Comparison of ENCODE assay signal across 19 cellular contexts in the genomic region with DNA sequence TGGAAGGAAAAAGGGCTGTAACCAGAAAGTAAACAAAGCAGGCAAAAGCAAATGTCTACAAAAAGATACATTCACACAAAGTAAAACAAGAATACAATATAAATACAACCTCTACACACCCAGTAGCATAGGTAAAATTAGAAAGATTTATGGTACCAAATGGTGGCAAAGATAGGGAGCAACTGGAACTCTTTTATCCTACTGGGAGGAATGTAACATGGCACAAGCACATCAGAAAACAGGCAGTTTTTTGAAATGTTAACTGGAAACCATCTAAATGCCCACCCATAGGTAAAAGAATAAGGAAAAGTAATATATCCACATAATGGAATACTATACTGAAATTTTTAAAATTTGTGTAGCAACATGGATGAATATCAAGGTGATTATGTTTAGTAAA. TPM values are rescaled to one million over a fixed set of nuclear protein-coding genes. Genes with fewer than 3 reads are reported as not detected.
DNase-seq lines count a peak whose midpoint lies in the region; ATAC-seq, FAIRE-seq and TF ChIP-seq lines count a peak whose summit lies in the region.
"Had no signal": no experiment of that assay in that cellular context is flagged by ENCODE, and none has a peak within 500 bp of the region (broad histone marks: within the 10 kb centered on the region; RNA-seq: fewer than 3 reads in every experiment).

No MANE protein-coding gene starts in this region.

- H3K4me3 ChIP-seq in HepG2 (replicated peaks in 1 of 3; ENCODE audit: insufficient read depth in 1 of 3, low read depth in 2 of 3, low read length in 3 of 3) (no peak overlapping the region), right lobe of liver (no peak overlapping the region)
- H3K4me3 ChIP-seq: BLaER1 treated with 17β-estradiol and CSF1 and Interleukin-3, amounts not matched to agents 10 nM and 100 nM had no signal

- H3K36me3 Mint-ChIP-seq in endothelial cell (ENCODE audit: low read depth, unreplicated experiment) = no peaks in the 10 kb centered on the region

- no peak for ATAC-seq in HepG2
- ATAC-seq in right lobe of liver = no peak
- ATAC-seq in foreskin keratinocyte = no peak

- no peak for DNase-seq in HepG2 (ENCODE audit: low spot score)
- DNase-seq in right lobe of liver = no peak
- no peak for DNase-seq in endothelial cell (ENCODE audit: low spot score)
- no peak for DNase-seq in foreskin keratinocyte
- no peak for DNase-seq in HuH-7.5 (ENCODE audit: low spot score)
- DNase-seq in hepatic stellate cell (ENCODE audit: low spot score) = no peak
- DNase-seq in urothelium cell line (ENCODE audit: low spot score) = no peak
- no peak for DNase-seq in activated CD8-positive, alpha-beta memory T cell treated with anti-CD3 and anti-CD28 coated beads for 24 hours
- DNase-seq: DMS 273 treated with DMSO at 0.1 percent for 48 hours; H7; NCI-H187 treated with DMSO at 0.1 percent for 48 hours; NK-92 treated with Interleukin-12 subunit alpha and Interleukin-12 subunit beta, amount 100 ng/mL, for 24 hours; SHP77 treated with DMSO at 0.1 percent for 48 hours had no signal

- H3K27ac ChIP-seq in HepG2 (ENCODE audit: extremely low read length, insufficient read depth, low read length) (no peak overlapping the region), right lobe of liver (no peak overlapping the region), foreskin keratinocyte (no peak overlapping the region)
- H3K27ac ChIP-seq: BLaER1 treated with 17β-estradiol and CSF1 and Interleukin-3, amounts not matched to agents 10 nM and 100 nM; HL-60 had no signal

- H3K4me1 Mint-ChIP-seq in endothelial cell (ENCODE audit: unreplicated experiment) = no peaks in the 10 kb centered on the region

- intact Hi-C loops in HepG2 (cut with micrococcal nuclease; ENCODE audit: unreplicated experiment) (no loop called here), right lobe of liver (cut with DNase I) (no loop called here)

- H3K9me3 Mint-ChIP-seq in endothelial cell (ENCODE audit: unreplicated experiment) = no peaks in the 10 kb centered on the region

- in situ Hi-C loops in HepG2 (cut with HindIII; ENCODE audit: extremely low pct_ligation_motif_present, low pct_unique_long_range_greater_than_20kb) = no loop called here

- H4K20me1 ChIP-seq in HepG2 (ENCODE audit: insufficient read depth, low read length) = no peaks in the 10 kb centered on the region
- H4K20me1 ChIP-seq: BLaER1 treated with 17β-estradiol and CSF1 and Interleukin-3, amounts not matched to agents 10 nM and 100 nM had no signal

- TF ChIP-seq RAD21 in HepG2 (CRISPR knock-in tag; IDR thresholded peaks at IDR 0.05) = no peak

- no peak overlapping the region for H3K9ac ChIP-seq in HepG2 (ENCODE audit: insufficient read depth, low read depth, low read length)
- H3K9ac ChIP-seq: BLaER1 treated with 17β-estradiol and CSF1 and Interleukin-3, amounts not matched to agents 10 nM and 100 nM had no signal

- no peaks in the 10 kb centered on the region for H3K27me3 Mint-ChIP-seq in endothelial cell (ENCODE audit: unreplicated experiment)

- no peaks in the 10 kb centered on the region for H3K9me3 ChIP-seq in HepG2 (ENCODE audit: low read length)
- no peaks in the 10 kb centered on the region for H3K9me3 ChIP-seq in right lobe of liver
- H3K9me3 ChIP-seq: BLaER1 treated with 17β-estradiol and CSF1 and Interleukin-3, amounts not matched to agents 10 nM and 100 nM had no signal

- TF ChIP-seq EP300 in HepG2 (IDR thresholded peaks at IDR 0.05; ENCODE audit: low read depth in 2 of 2, low read length in 2 of 2) = no peak
- TF ChIP-seq EP300 in HepG2 (CRISPR knock-in tag; IDR thresholded peaks at IDR 0.05; ENCODE audit: borderline replicate concordance) = no peak

- H3K4me1 ChIP-seq in HepG2 (ENCODE audit: insufficient read depth, low read length) (no peaks in the 10 kb centered on the region), right lobe of liver (no peaks in the 10 kb centered on the region), foreskin keratinocyte (no peaks in the 10 kb centered on the region)
- H3K4me1 ChIP-seq: BLaER1 treated with 17β-estradiol and CSF1 and Interleukin-3, amounts not matched to agents 10 nM and 100 nM had no signal

- H3K4me3 Mint-ChIP-seq in endothelial cell (ENCODE audit: unreplicated experiment) = no peak overlapping the region

- no peaks in the 10 kb centered on the region for H3K36me3 ChIP-seq in HepG2 (replicated peaks in 1 of 2; ENCODE audit: control insufficient read depth in 1 of 2, insufficient read depth in 2 of 2, low read length in 2 of 2)
- H3K36me3 ChIP-seq in right lobe of liver = no peaks in the 10 kb centered on the region
- H3K36me3 ChIP-seq: BLaER1 treated with 17β-estradiol and CSF1 and Interleukin-3, amounts not matched to agents 10 nM and 100 nM had no signal

- POLR2A ChIA-PET in HepG2 (lab: Yijun Ruan, JAX) = no interaction called here

- TF ChIP-seq POLR2A in HepG2 (IDR thresholded peaks at IDR 0.05; ENCODE audit: insufficient read depth in 1 of 2, low read depth in 2 of 2, low read length in 2 of 2) = no peak
- TF ChIP-seq POLR2A in right lobe of liver (IDR thresholded peaks at IDR 0.05) = no peak

- no peaks in the 10 kb centered on the region for H3K27me3 ChIP-seq in HepG2 (ENCODE audit: control insufficient read depth in 1 of 2, insufficient read depth in 2 of 2, low read length in 2 of 2)
- H3K27me3 ChIP-seq in right lobe of liver = no peaks in the 10 kb centered on the region
- peaks cover 9% of the 10 kb centered on the region for H3K27me3 ChIP-seq in foreskin keratinocyte
- H3K27me3 ChIP-seq: BLaER1 treated with 17β-estradiol and CSF1 and Interleukin-3, amounts not matched to agents 10 nM and 100 nM had no signal

- H2AFZ ChIP-seq in HepG2 (ENCODE audit: low read length) = no peak overlapping the region

- FAIRE-seq in HepG2 (lab: Jason Lieb, UNC) (no peak), urothelium cell line (lab: Jason Lieb, UNC) (no peak)
- FAIRE-seq: GM12892, HTR-8/SVneo had no signal

- H3K27ac Mint-ChIP-seq in endothelial cell (ENCODE audit: unreplicated experiment) = no peak overlapping the region

- CTCF ChIA-PET in HepG2 (lab: Yijun Ruan, JAX; ENCODE audit: low intra/inter-chr PET ratio, low total read pairs) = no interaction called here

- BruUV-seq in HepG2 (replicated peaks; lab: Mats Ljungman, UMichigan) = no TSS peak

- no peak overlapping the region for H3K4me2 ChIP-seq in HepG2 (ENCODE audit: low read depth, low read length)
- H3K4me2 ChIP-seq: BLaER1 treated with 17β-estradiol and CSF1 and Interleukin-3, amounts not matched to agents 10 nM and 100 nM had no signal

- TF ChIP-seq CTCF in HepG2 (CRISPR knock-in tag; IDR thresholded peaks at IDR 0.05) (no peak), right lobe of liver (IDR thresholded peaks at IDR 0.05) (no peak), endothelial cell (IDR thresholded peaks at IDR 0.05; ENCODE audit: unreplicated experiment) (peak; percentile 31), foreskin keratinocyte (conservative IDR thresholded peaks at IDR 0.05) (peak; percentile 28)

- H3K79me2 ChIP-seq in HepG2 (ENCODE audit: insufficient read depth, low read length) = no peaks in the 10 kb centered on the region

TF ChIP-seq in HepG2, 621 proteins besides CTCF, POLR2A, EP300 and RAD21:
- peak; percentile 25 for TF ChIP-seq TEAD3 (CRISPR knock-in tag; optimal IDR thresholded peaks at IDR 0.05; ENCODE audit: borderline replicate concordance)
- no peak for TF ChIP-seq STAG1 (CRISPR knock-in tag; IDR thresholded peaks at IDR 0.05)

RNA-seq across cellular contexts. Expression of a gene that starts 8.7 kb away (rescaled TPM):
- total RNA-seq in HepG2 (2016; rRNA removed; fragmentation: Illumina TruSeq; extraction: Trizol) (not detected in 2 replicates), right lobe of liver (not detected), endothelial cell (ENCODE audit: unreplicated experiment) (not detected), foreskin keratinocyte (not detected in 2 replicates)
- not detected in 2 replicates for total RNA-seq in HepG2 (2016; cell fraction: cytosol; rRNA removed; fragmentation: Illumina TruSeq; extraction: Trizol; ENCODE audit: low read depth)
- not detected in 2 replicates for total RNA-seq in HepG2 (2016; cell fraction: insoluble cytoplasmic fraction; rRNA removed; fragmentation: Illumina TruSeq; extraction: Trizol)
- not detected in 2 replicates for total RNA-seq in HepG2 (2016; cell fraction: membrane; rRNA removed; fragmentation: Illumina TruSeq; extraction: Trizol)
- not detected in 2 replicates for total RNA-seq in HepG2 (2016; cell fraction: nucleus; rRNA removed; fragmentation: Illumina TruSeq; extraction: Trizol)
- polyA plus RNA-seq in HepG2 (2011; rRNA removed) (not detected in 2 replicates), foreskin keratinocyte (not detected in 2 replicates)
- not detected in 2 replicates for polyA plus RNA-seq in HepG2 (2011; cell fraction: cytosol; rRNA removed)
- polyA plus RNA-seq in HepG2 (2011; cell fraction: nucleus; rRNA removed) = not detected in 2 replicates
- not detected in 2 replicates for polyA plus RNA-seq in HepG2 (2012)
- not detected in 2 replicates for polyA plus RNA-seq in HepG2 (2016; cell fraction: cytosol; fragmentation: Illumina TruSeq; extraction: Trizol; ENCODE audit: low read depth)
- not detected in 2 replicates for polyA plus RNA-seq in HepG2 (2016; cell fraction: insoluble cytoplasmic fraction; fragmentation: Illumina TruSeq; extraction: Trizol; ENCODE audit: low read depth)
- not detected in 2 replicates for polyA plus RNA-seq in HepG2 (2016; cell fraction: membrane; fragmentation: Illumina TruSeq; extraction: Trizol; ENCODE audit: low read depth)
- polyA plus RNA-seq in HepG2 (2016; cell fraction: nucleus; fragmentation: Illumina TruSeq; extraction: Trizol; ENCODE audit: insufficient read depth, low read depth) = not detected in 2 replicates
- 0.82 TPM in 1 of 2 replicates, not detected in the other for polyA minus RNA-seq in HepG2 (2011; rRNA and poly(A)+ RNA removed; ENCODE audit: low replicate concordance)
- polyA minus RNA-seq in HepG2 (2011; cell fraction: cytosol; rRNA and poly(A)+ RNA removed) = not detected in 2 replicates
- not detected in 2 replicates for polyA minus RNA-seq in HepG2 (2011; cell fraction: nucleus; rRNA and poly(A)+ RNA removed)
- total RNA-seq: H7, OCI-LY7, RPMI7951 had no signal

Comparison
In these comparisons a context has a peak if more than half of its experiments do, and no peak if none do; other contexts are left out.
1. CTCF ChIP-seq: peak in endothelial cell (single experiment) and foreskin keratinocyte (single experiment); none in HepG2 (single experiment) and right lobe of liver (0 of 4).